ENCODE assay signal across 8 cellular contexts in the genomic region with DNA sequence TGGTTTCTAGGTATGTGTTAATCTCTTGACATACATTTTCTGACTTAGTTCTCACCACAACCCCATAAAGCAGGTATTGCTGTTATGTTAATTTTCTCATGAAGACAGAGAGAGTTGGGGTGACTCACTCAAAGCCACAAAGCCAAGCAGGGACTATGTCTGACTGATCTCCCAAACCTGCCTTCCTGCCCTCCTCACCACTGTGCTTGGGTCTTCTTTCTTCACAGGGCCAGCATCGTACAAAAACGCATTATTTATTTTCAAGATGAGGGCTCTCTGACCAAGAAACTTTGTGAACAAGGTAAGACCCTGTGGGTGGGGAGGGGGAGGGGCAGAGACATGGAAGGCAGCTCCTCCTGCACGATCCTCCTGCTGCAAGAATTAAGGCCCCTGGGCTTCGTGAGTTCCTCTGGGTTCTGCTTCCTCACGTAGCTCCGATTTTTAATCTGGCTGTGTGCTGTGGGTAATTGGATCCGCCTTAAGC.
DNase-seq lines count a peak whose midpoint lies in the region; ATAC-seq and TF ChIP-seq lines count a peak whose summit lies in the region.
"Had no signal": no experiment of that assay in that cellular context is flagged by ENCODE, and none has a peak within 500 bp of the region (broad histone marks: within the 10 kb centered on the region; RNA-seq: fewer than 3 reads in every experiment).

No MANE protein-coding gene starts in this region.

- H3K27ac ChIP-seq in coronary artery = no peak overlapping the region
- H3K27ac ChIP-seq: dorsolateral prefrontal cortex had no signal

- DNase-seq in NOMO-1 treated with DMSO at 0.1 percent for 48 hours (lab: John Stamatoyannopoulos, UW; ENCODE audit: unreplicated experiment) (peak; percentile 76), activated T-cell treated with anti-CD3 and anti-CD28 coated beads for 24 hours (ENCODE audit: low read depth) (peak; percentile 45), iris pigment epithelial cell (ENCODE audit: low read depth) (peak; percentile 9), HuH-7.5 (ENCODE audit: low spot score) (no peak), coronary artery (ENCODE audit: low spot score) (no peak), RPMI8226 (no peak)
- DNase-seq in stimulated activated effector memory CD8-positive, alpha-beta T cell treated with anti-CD3 and anti-CD28 coated beads, Interleukin-12 subunit alpha, Interleukin-12 subunit beta, amount 100 ng/mL, for 72 hours (ENCODE audit: low spot score in 2 of 2) = peak; percentile 19 to 67
- DNase-seq: dorsolateral prefrontal cortex had no signal

- H3K4me3 ChIP-seq in coronary artery = no peak overlapping the region
- H3K4me3 ChIP-seq: dorsolateral prefrontal cortex had no signal

- H3K4me1 Mint-ChIP-seq in stimulated activated effector memory CD8-positive, alpha-beta T cell treated with anti-CD3 and anti-CD28 coated beads, Interleukin-12 subunit alpha, Interleukin-12 subunit beta, amount 100 ng/mL, for 72 hours = peaks cover 39% of the 10 kb centered on the region

- H3K27ac Mint-ChIP-seq in stimulated activated effector memory CD8-positive, alpha-beta T cell treated with anti-CD3 and anti-CD28 coated beads, Interleukin-12 subunit alpha, Interleukin-12 subunit beta, amount 100 ng/mL, for 72 hours = no peak overlapping the region

- peak overlapping the region; percentile 50 for H3K4me3 Mint-ChIP-seq in stimulated activated effector memory CD8-positive, alpha-beta T cell treated with anti-CD3 and anti-CD28 coated beads, Interleukin-12 subunit alpha, Interleukin-12 subunit beta, amount 100 ng/mL, for 72 hours

- no peaks in the 10 kb centered on the region for H3K9me3 Mint-ChIP-seq in stimulated activated effector memory CD8-positive, alpha-beta T cell treated with anti-CD3 and anti-CD28 coated beads, Interleukin-12 subunit alpha, Interleukin-12 subunit beta, amount 100 ng/mL, for 72 hours

- H3K36me3 Mint-ChIP-seq in stimulated activated effector memory CD8-positive, alpha-beta T cell treated with anti-CD3 and anti-CD28 coated beads, Interleukin-12 subunit alpha, Interleukin-12 subunit beta, amount 100 ng/mL, for 72 hours = no peaks in the 10 kb centered on the region

- ATAC-seq in stimulated activated effector memory CD8-positive, alpha-beta T cell treated with anti-CD3 and anti-CD28 coated beads, Interleukin-12 subunit alpha, Interleukin-12 subunit beta, amount 100 ng/mL, for 72 hours = peak; percentile 100

- no peak for TF ChIP-seq CTCF in coronary artery (IDR thresholded peaks at IDR 0.05)

Comparison
In these comparisons a context has a peak if more than half of its experiments do, and no peak if none do; other contexts are left out.
1. DNase-seq: peak in NOMO-1 treated with DMSO at 0.1 percent for 48 hours (single experiment), activated T-cell treated with anti-CD3 and anti-CD28 coated beads for 24 hours (single experiment), iris pigment epithelial cell (single experiment) and stimulated activated effector memory CD8-positive, alpha-beta T cell treated with anti-CD3 and anti-CD28 coated beads, Interleukin-12 subunit alpha, Interleukin-12 subunit beta, amount 100 ng/mL, for 72 hours (2 of 2); none in HuH-7.5 (single experiment), coronary artery (single experiment) and RPMI8226 (single experiment).